ENCODE assay signal across 15 cellular contexts in the genomic region with DNA sequence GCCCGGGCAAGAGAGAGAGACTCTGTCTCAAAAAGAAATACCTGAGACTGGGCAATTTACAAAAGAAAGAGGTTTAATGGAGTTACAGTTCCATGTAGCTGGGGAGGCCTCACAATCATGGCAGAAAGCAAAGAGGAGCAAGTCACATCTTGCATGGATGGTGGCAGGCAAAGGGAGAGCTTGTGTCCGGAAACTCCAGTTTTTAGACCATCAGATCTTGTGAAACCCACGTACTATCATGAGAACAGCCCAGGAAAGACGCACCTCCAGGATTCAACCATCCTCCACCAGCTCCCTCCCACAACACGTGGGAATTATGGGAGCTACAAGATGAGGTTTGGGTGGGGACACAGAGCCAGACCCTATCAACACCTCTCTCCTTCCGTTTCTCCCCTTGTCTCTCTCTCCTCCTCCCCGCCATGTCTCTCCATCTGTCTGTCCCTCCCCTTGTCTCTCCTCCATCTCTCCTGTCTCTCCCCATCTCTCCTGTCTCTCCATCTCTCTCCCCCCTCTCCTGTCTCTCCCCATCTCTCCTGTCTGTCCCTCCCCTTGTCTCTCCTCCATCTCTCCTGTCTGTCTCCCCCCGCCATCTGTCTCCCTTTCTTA. TPM values are rescaled to one million over a fixed set of nuclear protein-coding genes. Genes with fewer than 3 reads are reported as not detected.
DNase-seq lines count a peak whose midpoint lies in the region; ATAC-seq, FAIRE-seq and TF ChIP-seq lines count a peak whose summit lies in the region.
"Had no signal": no experiment of that assay in that cellular context is flagged by ENCODE, and none has a peak within 500 bp of the region (broad histone marks: within the 10 kb centered on the region; RNA-seq: fewer than 3 reads in every experiment).

No MANE protein-coding gene starts in this region.

- no peak for ATAC-seq in Panc1
- ATAC-seq in K562, result no peak
- ATAC-seq in stimulated activated naive B cell treated with anti-CD40 and anti-IgM and Interleukin-4, amounts not matched to agents 10 μg/mL and 1 μg/mL and 100 μg/mL, for 72 hours (replicated peaks), result no peak
- ATAC-seq in HG03097 (IDR thresholded peaks at IDR 0.05; ENCODE audit: low FRiP score, unreplicated experiment), result no peak

- peak overlapping the region; percentile 26 for H3K4me3 Mint-ChIP-seq in activated naive CD4-positive, alpha-beta T cell treated with anti-CD3 and anti-CD28 coated beads, Interleukin-2, amount 10 ng/mL, durations not matched to agents 7 days and 5 days
- peak overlapping the region; percentile 51 to 54 for H3K4me3 Mint-ChIP-seq in stimulated activated naive B cell treated with anti-CD40 and anti-IgM and Interleukin-4, amounts not matched to agents 10 μg/mL and 1 μg/mL and 100 μg/mL, for 72 hours

- POLR2A ChIA-PET in Panc1 (lab: Charles Lee), result no interaction called here
- POLR2A ChIA-PET in K562 (lab: Yijun Ruan, JAX), result interaction anchor here (1.2 to 5.3 kb wide), 4 partner anchors 9 to 352 kb away, joined by 3 to 45 read pairs (median 8); a partner anchor contains a TSS

- peak; percentile 42 for FAIRE-seq in K562 (lab: Jason Lieb, UNC)

- no peaks in the 10 kb centered on the region; the same call in 1 of the 2 replicates for H3K4me1 ChIP-seq in Panc1 (ENCODE audit: control insufficient read depth, insufficient read depth, low read length)
- H3K4me1 ChIP-seq in K562 (replicated peaks in 1 of 2; ENCODE audit: control insufficient read depth in 2 of 2, insufficient read depth in 2 of 2, low read length in 2 of 2), result peaks cover 6 to 79% of the 10 kb centered on the region in 2 experiments

- no peak overlapping the region for H3K4me2 ChIP-seq in K562 (ENCODE audit: insufficient read depth, low read length)

- no peak for TF ChIP-seq RAD21 in K562 (CRISPR knock-in tag; conservative IDR thresholded peaks at IDR 0.05 in 1 of 2, IDR thresholded peaks at IDR 0.05 in 1 of 2)

- peak overlapping the region in 1 of 2 experiments; percentile 31; a peak in 2 of 4 replicates for H3K9ac ChIP-seq in K562 (ENCODE audit: insufficient read depth in 1 of 2, low read depth in 2 of 2, low read length in 2 of 2)

- BruUV-seq in Panc1 (replicated peaks; lab: Mats Ljungman, UMichigan) (TSS peak; percentile 65), K562 (replicated peaks; lab: Mats Ljungman, UMichigan) (no TSS peak)

- H3K4me3 ChIP-seq in Panc1 (ENCODE audit: low read depth in 2 of 2, low read length in 2 of 2) (no peak overlapping the region), K562 (no peak overlapping the region)
- H3K4me3 ChIP-seq: thyroid gland had no signal

- CTCF ChIA-PET in activated naive CD4-positive, alpha-beta T cell treated with anti-CD3 and anti-CD28 coated beads, Interleukin-2, amount 10 ng/mL, durations not matched to agents 7 days and 5 days (lab: Charles Lee), result interaction anchor here (1.0 kb wide), 1 partner anchor 18 kb away, joined by 3 read pairs; a partner anchor contains a TSS
- CTCF ChIA-PET in Panc1 (lab: Charles Lee), result no interaction called here
- CTCF ChIA-PET in K562 (lab: Yijun Ruan, JAX; ENCODE audit: low intra/inter-chr PET ratio), result no interaction called here

- no peak for DNase-seq in activated naive CD4-positive, alpha-beta T cell treated with anti-CD3 and anti-CD28 coated beads, Interleukin-2, amount 10 ng/mL, durations not matched to agents 7 days and 5 days
- no peak for DNase-seq in activated naive CD4-positive, alpha-beta T cell (lab: John Stamatoyannopoulos, UW)
- DNase-seq in Panc1 (ENCODE audit: low read depth, low spot score), result no peak
- no peak for DNase-seq in K562 (ENCODE audit: extremely low read depth in 1 of 4, low spot score in 3 of 4)
- no peak for DNase-seq in stimulated activated naive B cell treated with anti-CD40 and anti-IgM and Interleukin-4, amounts not matched to agents 10 μg/mL and 1 μg/mL and 100 μg/mL, for 72 hours
- DNase-seq in NCI-H2227 treated with DMSO at 0.1 percent for 48 hours (lab: John Stamatoyannopoulos, UW), result no peak
- no peak for DNase-seq in NCI-H1092 treated with DMSO at 0.1 percent for 48 hours (lab: John Stamatoyannopoulos, UW)
- DNase-seq: amniotic stem cell, foreskin melanocyte, NCI-H2107, NCI-H748 treated with DMSO at 0.1 percent for 48 hours, retina, SHP77, thyroid gland had no signal

- H3K9me3 ChIP-seq in Panc1 (ENCODE audit: control insufficient read depth, insufficient read depth, low read depth, low read length), result no peaks in the 10 kb centered on the region
- H3K9me3 ChIP-seq in K562 (replicated peaks; ENCODE audit: control insufficient read depth, insufficient read depth, low read depth, low read length), result no peaks in the 10 kb centered on the region
- H3K9me3 ChIP-seq: thyroid gland had no signal

- peak; percentile 81 for TF ChIP-seq POLR2A in K562 (conservative IDR thresholded peaks at IDR 0.05)

- no peaks in the 10 kb centered on the region for H3K9me3 Mint-ChIP-seq in activated naive CD4-positive, alpha-beta T cell treated with anti-CD3 and anti-CD28 coated beads, Interleukin-2, amount 10 ng/mL, durations not matched to agents 7 days and 5 days
- no peaks in the 10 kb centered on the region for H3K9me3 Mint-ChIP-seq in stimulated activated naive B cell treated with anti-CD40 and anti-IgM and Interleukin-4, amounts not matched to agents 10 μg/mL and 1 μg/mL and 100 μg/mL, for 72 hours

- TF ChIP-seq CTCF in Panc1 (IDR thresholded peaks at IDR 0.05) (no peak), K562 (IDR thresholded peaks at IDR 0.05 in 2 of 3, conservative IDR thresholded peaks at IDR 0.05 in 1 of 3; ENCODE audit: insufficient read depth in 2 of 3, low read depth in 1 of 3, low read length in 3 of 3) (no peak)

- H3K4me1 Mint-ChIP-seq in activated naive CD4-positive, alpha-beta T cell treated with anti-CD3 and anti-CD28 coated beads, Interleukin-2, amount 10 ng/mL, durations not matched to agents 7 days and 5 days, result peaks cover 72% of the 10 kb centered on the region
- peaks cover 45 to 67% of the 10 kb centered on the region in 2 donors for H3K4me1 Mint-ChIP-seq in stimulated activated naive B cell treated with anti-CD40 and anti-IgM and Interleukin-4, amounts not matched to agents 10 μg/mL and 1 μg/mL and 100 μg/mL, for 72 hours

- TF ChIP-seq EP300 in K562 (IDR thresholded peaks at IDR 0.05; ENCODE audit: low read length), result no peak

- H3K79me2 ChIP-seq in K562 (ENCODE audit: control insufficient read depth, insufficient read depth, low read length), result no peaks in the 10 kb centered on the region

- intact Hi-C loops in Panc1 (cut with micrococcal nuclease; ENCODE audit: unreplicated experiment) (no loop called here), K562 (cut with micrococcal nuclease) (no loop called here)

- no peaks in the 10 kb centered on the region for H3K36me3 ChIP-seq in Panc1 (ENCODE audit: control insufficient read depth, insufficient read depth, low read length)
- H3K36me3 ChIP-seq in K562 (ENCODE audit: control insufficient read depth, insufficient read depth, low read length), result peaks cover 56% of the 10 kb centered on the region; the same call in 2 of the 3 replicates

- peak overlapping the region; percentile 84 for H3K27ac Mint-ChIP-seq in activated naive CD4-positive, alpha-beta T cell treated with anti-CD3 and anti-CD28 coated beads, Interleukin-2, amount 10 ng/mL, durations not matched to agents 7 days and 5 days
- peak overlapping the region; percentile 85 for H3K27ac Mint-ChIP-seq in stimulated activated naive B cell treated with anti-CD40 and anti-IgM and Interleukin-4, amounts not matched to agents 10 μg/mL and 1 μg/mL and 100 μg/mL, for 72 hours

- 63% methylated on average over 8 of the region's 8 CpGs for WGBS in K562 (ENCODE audit: insufficient coverage, low coverage, missing lambda C conversion rate)

- no peaks in the 10 kb centered on the region for H3K27me3 ChIP-seq in Panc1 (ENCODE audit: control insufficient read depth, insufficient read depth, low read length)
- H3K27me3 ChIP-seq in K562 (ENCODE audit: control insufficient read depth in 2 of 2, insufficient read depth in 2 of 2, low read length in 2 of 2), result no peaks in the 10 kb centered on the region
- H3K27me3 ChIP-seq: thyroid gland had no signal

- H3K27ac ChIP-seq in Panc1 (ENCODE audit: low read length) (no peak overlapping the region), K562 (ENCODE audit: extremely low read depth, low read depth, low read length) (no peak overlapping the region)
- H3K27ac ChIP-seq: thyroid gland had no signal

- no peak overlapping the region for H2AFZ ChIP-seq in K562 (ENCODE audit: low read depth, low read length)

- in situ Hi-C loops in Panc1 (cut with HindIII; ENCODE audit: low pct_unique_long_range_greater_than_20kb, low sequenced_read_pairs), result no loop called here
- in situ Hi-C loops in K562 (cut with MboI), result no loop called here

- H3K36me3 Mint-ChIP-seq in activated naive CD4-positive, alpha-beta T cell treated with anti-CD3 and anti-CD28 coated beads, Interleukin-2, amount 10 ng/mL, durations not matched to agents 7 days and 5 days, result peaks cover 46% of the 10 kb centered on the region
- H3K36me3 Mint-ChIP-seq in stimulated activated naive B cell treated with anti-CD40 and anti-IgM and Interleukin-4, amounts not matched to agents 10 μg/mL and 1 μg/mL and 100 μg/mL, for 72 hours, result peaks cover 55 to 74% of the 10 kb centered on the region in 2 donors

- peaks cover 3% of the 10 kb centered on the region for H3K9me1 ChIP-seq in K562 (ENCODE audit: control insufficient read depth, insufficient read depth, low read length)

- no peaks in the 10 kb centered on the region for H4K20me1 ChIP-seq in K562 (replicated peaks; ENCODE audit: control insufficient read depth, insufficient read depth, low read length)

- peaks cover 5% of the 10 kb centered on the region for H3K27me3 Mint-ChIP-seq in activated naive CD4-positive, alpha-beta T cell treated with anti-CD3 and anti-CD28 coated beads, Interleukin-2, amount 10 ng/mL, durations not matched to agents 7 days and 5 days
- H3K27me3 Mint-ChIP-seq in stimulated activated naive B cell treated with anti-CD40 and anti-IgM and Interleukin-4, amounts not matched to agents 10 μg/mL and 1 μg/mL and 100 μg/mL, for 72 hours, result no peaks in the 10 kb centered on the region

RNA-seq across cellular contexts. Expression of a gene that starts 10.0 kb away (rescaled TPM):
- total RNA-seq in Panc1 (2021; ENCODE audit: unreplicated experiment) (279 TPM), K562 (2014; rRNA removed) (297 and 441 TPM in 2 replicates), K562 (2014; rRNA removed; fragmentation: Illumina TruSeq; extraction: Trizol) (40.2 and 78.0 TPM in 2 replicates), K562 (2015; rRNA removed; fragmentation: Illumina TruSeq; extraction: Trizol) (141 and 144 TPM in 2 replicates), K562 (2021) (328 and 351 TPM in 2 replicates)
- 538 TPM for polyA plus RNA-seq in Panc1 (2012; ENCODE audit: insufficient read length)
- total RNA-seq in K562 (2011; cell fraction: chromatin; rRNA removed; ENCODE audit: low replicate concordance), result 38.2 and 129 TPM in 2 replicates
- total RNA-seq in K562 (2011; cell fraction: nucleolus; rRNA removed), result 126 and 135 TPM in 2 replicates
- 74.1 and 78.7 TPM in 2 replicates for total RNA-seq in K562 (2011; cell fraction: nucleoplasm; rRNA removed)
- polyA plus RNA-seq in K562 (2011; rRNA removed) (244 and 334 TPM in 2 replicates), K562 (2014; fragmentation: Illumina TruSeq; extraction: Trizol) (267 and 448 TPM in 2 replicates), K562 (2014; fragmentation: Nextera tagmentation; extraction: Ambion mirVana) (10 to 100 TPM in 1 of 2 experiments, 1 to 10 TPM in 1; 3.4 to 32.5 TPM), K562 (2014; rRNA removed) (413 and 438 TPM in 2 replicates)
- 305 and 616 TPM in 2 replicates for polyA plus RNA-seq in K562 (2011; cell fraction: cytosol; rRNA removed)
- polyA plus RNA-seq in K562 (2011; cell fraction: nucleus; rRNA removed), result 112 and 143 TPM in 2 replicates
- polyA plus RNA-seq in K562 (2012), result 291 and 445 TPM in 2 replicates
- 36.0 and 77.6 TPM in 2 replicates for polyA minus RNA-seq in K562 (2011; rRNA and poly(A)+ RNA removed)
- 127 and 173 TPM in 2 replicates for polyA minus RNA-seq in K562 (2011; cell fraction: cytosol; rRNA and poly(A)+ RNA removed)
- 45.4 and 50.5 TPM in 2 replicates for polyA minus RNA-seq in K562 (2011; cell fraction: nucleus; rRNA and poly(A)+ RNA removed)

RNA-seq across cellular contexts. Expression of a gene that starts 18.2 kb away (rescaled TPM):
- 27.8 TPM for total RNA-seq in Panc1 (2021; ENCODE audit: unreplicated experiment)
- 34.5 TPM for polyA plus RNA-seq in Panc1 (2012; ENCODE audit: insufficient read length)
- total RNA-seq in K562 (2011; cell fraction: chromatin; rRNA removed; ENCODE audit: low replicate concordance), result 25.6 and 81.0 TPM in 2 replicates
- 39.0 and 49.5 TPM in 2 replicates for total RNA-seq in K562 (2011; cell fraction: nucleolus; rRNA removed)
- 22.7 and 24.1 TPM in 2 replicates for total RNA-seq in K562 (2011; cell fraction: nucleoplasm; rRNA removed)
- total RNA-seq in K562 (2014; rRNA removed), result 22.1 and 31.1 TPM in 2 replicates
- 1.0 and 1.8 TPM in 2 replicates for total RNA-seq in K562 (2014; rRNA removed; fragmentation: Illumina TruSeq; extraction: Trizol)
- 4.2 and 6.0 TPM in 2 replicates for total RNA-seq in K562 (2015; rRNA removed; fragmentation: Illumina TruSeq; extraction: Trizol)
- total RNA-seq in K562 (2021), result 18.0 and 19.9 TPM in 2 replicates
- 4.4 and 7.6 TPM in 2 replicates for polyA plus RNA-seq in K562 (2011; rRNA removed)
- polyA plus RNA-seq in K562 (2011; cell fraction: cytosol; rRNA removed), result 5.6 and 12.6 TPM in 2 replicates
- 17.8 and 38.7 TPM in 2 replicates for polyA plus RNA-seq in K562 (2011; cell fraction: nucleus; rRNA removed)
- polyA plus RNA-seq in K562 (2012), result 15.0 and 15.2 TPM in 2 replicates
- 1.9 and 6.9 TPM in 2 replicates for polyA plus RNA-seq in K562 (2014; fragmentation: Illumina TruSeq; extraction: Trizol)
- polyA plus RNA-seq in K562 (2014; fragmentation: Nextera tagmentation; extraction: Ambion mirVana), result under 1 TPM; 0.08 to 0.63 TPM
- 16.3 and 20.2 TPM in 2 replicates for polyA plus RNA-seq in K562 (2014; rRNA removed)
- 1.7 and 2.0 TPM in 2 replicates for polyA minus RNA-seq in K562 (2011; rRNA and poly(A)+ RNA removed)
- polyA minus RNA-seq in K562 (2011; cell fraction: cytosol; rRNA and poly(A)+ RNA removed), result 6.2 and 8.5 TPM in 2 replicates
- polyA minus RNA-seq in K562 (2011; cell fraction: nucleus; rRNA and poly(A)+ RNA removed), result 5.5 and 6.6 TPM in 2 replicates

RNA-seq across cellular contexts. Expression of a gene that starts 18.6 kb away (rescaled TPM):
- total RNA-seq in Panc1 (2021; ENCODE audit: unreplicated experiment) (577 TPM), K562 (2014; rRNA removed) (639 and 643 TPM in 2 replicates), K562 (2014; rRNA removed; fragmentation: Illumina TruSeq; extraction: Trizol) (131 and 209 TPM in 2 replicates), K562 (2015; rRNA removed; fragmentation: Illumina TruSeq; extraction: Trizol) (349 and 395 TPM in 2 replicates), K562 (2021) (383 and 392 TPM in 2 replicates)
- 1,363 TPM for polyA plus RNA-seq in Panc1 (2012; ENCODE audit: insufficient read length)
- total RNA-seq in K562 (2011; cell fraction: chromatin; rRNA removed; ENCODE audit: low replicate concordance), result 61.5 and 154 TPM in 2 replicates
- total RNA-seq in K562 (2011; cell fraction: nucleolus; rRNA removed), result 171 and 189 TPM in 2 replicates
- total RNA-seq in K562 (2011; cell fraction: nucleoplasm; rRNA removed), result 129 and 161 TPM in 2 replicates
- polyA plus RNA-seq in K562 (2011; rRNA removed) (223 and 286 TPM in 2 replicates), K562 (2014; fragmentation: Illumina TruSeq; extraction: Trizol) (434 and 536 TPM in 2 replicates), K562 (2014; fragmentation: Nextera tagmentation; extraction: Ambion mirVana) (100 to 1,000 TPM in 1 of 2 experiments, 10 to 100 TPM in 1; 61.4 to 125 TPM), K562 (2014; rRNA removed) (661 and 856 TPM in 2 replicates)
- polyA plus RNA-seq in K562 (2011; cell fraction: cytosol; rRNA removed), result 531 and 777 TPM in 2 replicates
- 389 and 485 TPM in 2 replicates for polyA plus RNA-seq in K562 (2011; cell fraction: nucleus; rRNA removed)
- polyA plus RNA-seq in K562 (2012), result 659 and 746 TPM in 2 replicates
- 117 and 134 TPM in 2 replicates for polyA minus RNA-seq in K562 (2011; rRNA and poly(A)+ RNA removed)
- 191 and 300 TPM in 2 replicates for polyA minus RNA-seq in K562 (2011; cell fraction: cytosol; rRNA and poly(A)+ RNA removed)
- polyA minus RNA-seq in K562 (2011; cell fraction: nucleus; rRNA and poly(A)+ RNA removed), result 54.3 and 64.1 TPM in 2 replicates

RNA-seq across cellular contexts. Expression of a gene that starts 45.2 kb away (rescaled TPM):
- total RNA-seq in Panc1 (2021; ENCODE audit: unreplicated experiment) (47.5 TPM), K562 (2014; rRNA removed) (31.4 and 45.4 TPM in 2 replicates), K562 (2014; rRNA removed; fragmentation: Illumina TruSeq; extraction: Trizol) (8.9 and 12.7 TPM in 2 replicates), K562 (2015; rRNA removed; fragmentation: Illumina TruSeq; extraction: Trizol) (19.1 and 22.8 TPM in 2 replicates), K562 (2021) (90.0 and 96.1 TPM in 2 replicates)
- polyA plus RNA-seq in Panc1 (2012; ENCODE audit: insufficient read length), result 52.0 TPM
- total RNA-seq in K562 (2011; cell fraction: chromatin; rRNA removed; ENCODE audit: low replicate concordance), result 266 and 789 TPM in 2 replicates
- 519 and 639 TPM in 2 replicates for total RNA-seq in K562 (2011; cell fraction: nucleolus; rRNA removed)
- total RNA-seq in K562 (2011; cell fraction: nucleoplasm; rRNA removed), result 258 and 297 TPM in 2 replicates
- polyA plus RNA-seq in K562 (2011; rRNA removed) (32.6 and 52.0 TPM in 2 replicates), K562 (2014; fragmentation: Illumina TruSeq; extraction: Trizol) (31.2 and 32.6 TPM in 2 replicates), K562 (2014; fragmentation: Nextera tagmentation; extraction: Ambion mirVana) (1 to 10 TPM; 2.3 to 3.0 TPM), K562 (2014; rRNA removed) (73.5 and 94.1 TPM in 2 replicates)
- 31.0 and 47.7 TPM in 2 replicates for polyA plus RNA-seq in K562 (2011; cell fraction: cytosol; rRNA removed)
- polyA plus RNA-seq in K562 (2011; cell fraction: nucleus; rRNA removed), result 504 and 724 TPM in 2 replicates
- 65.1 and 67.9 TPM in 2 replicates for polyA plus RNA-seq in K562 (2012)
- 13.1 and 14.8 TPM in 2 replicates for polyA minus RNA-seq in K562 (2011; rRNA and poly(A)+ RNA removed)
- polyA minus RNA-seq in K562 (2011; cell fraction: cytosol; rRNA and poly(A)+ RNA removed), result 24.3 and 51.6 TPM in 2 replicates
- polyA minus RNA-seq in K562 (2011; cell fraction: nucleus; rRNA and poly(A)+ RNA removed), result 164 and 176 TPM in 2 replicates

RNA-seq across cellular contexts. Expression of a gene that starts 58.7 kb away (rescaled TPM):
- 203 TPM for total RNA-seq in Panc1 (2021; ENCODE audit: unreplicated experiment)
- 201 TPM for polyA plus RNA-seq in Panc1 (2012; ENCODE audit: insufficient read length)
- total RNA-seq in K562 (2011; cell fraction: chromatin; rRNA removed; ENCODE audit: low replicate concordance), result 25.1 and 70.9 TPM in 2 replicates
- 40.8 and 41.4 TPM in 2 replicates for total RNA-seq in K562 (2011; cell fraction: nucleolus; rRNA removed)
- total RNA-seq in K562 (2011; cell fraction: nucleoplasm; rRNA removed), result 34.4 and 52.1 TPM in 2 replicates
- 82.3 and 124 TPM in 2 replicates for total RNA-seq in K562 (2014; rRNA removed)
- 33.7 and 45.6 TPM in 2 replicates for total RNA-seq in K562 (2014; rRNA removed; fragmentation: Illumina TruSeq; extraction: Trizol)
- 52.7 and 54.9 TPM in 2 replicates for total RNA-seq in K562 (2015; rRNA removed; fragmentation: Illumina TruSeq; extraction: Trizol)
- total RNA-seq in K562 (2021), result 161 and 174 TPM in 2 replicates
- polyA plus RNA-seq in K562 (2011; rRNA removed), result 36.4 and 61.3 TPM in 2 replicates
- 82.9 and 105 TPM in 2 replicates for polyA plus RNA-seq in K562 (2011; cell fraction: cytosol; rRNA removed)
- 42.5 and 55.7 TPM in 2 replicates for polyA plus RNA-seq in K562 (2011; cell fraction: nucleus; rRNA removed)
- 82.7 and 152 TPM in 2 replicates for polyA plus RNA-seq in K562 (2012)
- 123 and 158 TPM in 2 replicates for polyA plus RNA-seq in K562 (2014; fragmentation: Illumina TruSeq; extraction: Trizol)
- 10 to 100 TPM; 12.1 to 12.8 TPM for polyA plus RNA-seq in K562 (2014; fragmentation: Nextera tagmentation; extraction: Ambion mirVana)
- polyA plus RNA-seq in K562 (2014; rRNA removed), result 71.3 and 73.3 TPM in 2 replicates
- 45.8 and 50.7 TPM in 2 replicates for polyA minus RNA-seq in K562 (2011; rRNA and poly(A)+ RNA removed)
- polyA minus RNA-seq in K562 (2011; cell fraction: cytosol; rRNA and poly(A)+ RNA removed), result 132 and 161 TPM in 2 replicates
- 9.0 and 15.9 TPM in 2 replicates for polyA minus RNA-seq in K562 (2011; cell fraction: nucleus; rRNA and poly(A)+ RNA removed)
